ENCODE assay signal across 20 cellular contexts in genomic region chr1:32885691-32886011, GRCh38. TPM values are rescaled to one million over a fixed set of nuclear protein-coding genes. Genes with fewer than 3 reads are reported as not detected.
DNase-seq lines count a peak whose midpoint lies in the region; ATAC-seq and TF ChIP-seq lines count a peak whose summit lies in the region.
"Had no signal": no experiment of that assay in that cellular context is flagged by ENCODE, and none has a peak within 500 bp of the region (broad histone marks: within the 10 kb centered on the region; RNA-seq: fewer than 3 reads in every experiment).

No MANE protein-coding gene starts in this region.

- POLR2A ChIA-PET in Caco-2 (lab: Charles Lee) = interaction anchor here (0.7 kb wide), 1 partner anchor 107 kb away, joined by 4 read pairs; no protein-coding TSS in a partner anchor

- ATAC-seq in central memory CD8-positive, alpha-beta T cell (replicated peaks; ENCODE audit: extremely low read depth, poor library complexity, severe bottlenecking) = no peak
- ATAC-seq in HG02884 (IDR thresholded peaks at IDR 0.05; ENCODE audit: unreplicated experiment) (no peak), HG02798 (IDR thresholded peaks at IDR 0.05; ENCODE audit: poor library complexity, unreplicated experiment) (no peak), left colon (no peak)

- no peak overlapping the region for H3K27ac Mint-ChIP-seq in Caco-2 (ENCODE audit: unreplicated experiment)
- H3K27ac Mint-ChIP-seq in central memory CD8-positive, alpha-beta T cell (ENCODE audit: low read depth) = no peak overlapping the region
- H3K27ac Mint-ChIP-seq in nephron = no peak overlapping the region
- H3K27ac Mint-ChIP-seq: activated CD8-positive, alpha-beta T cell treated with anti-CD3 and anti-CD28 coated beads for 36 hours had no signal

- peaks cover 4% of the 10 kb centered on the region for H3K36me3 Mint-ChIP-seq in Caco-2 (ENCODE audit: insufficient read depth, unreplicated experiment)
- peaks cover 5% of the 10 kb centered on the region for H3K36me3 Mint-ChIP-seq in central memory CD8-positive, alpha-beta T cell (ENCODE audit: insufficient read depth)
- no peaks in the 10 kb centered on the region for H3K36me3 Mint-ChIP-seq in nephron (ENCODE audit: low read depth)

- no peaks in the 10 kb centered on the region for H3K9me3 ChIP-seq in Caco-2
- H3K9me3 ChIP-seq: suprapubic skin, vagina had no signal

- peak overlapping the region; percentile 48 for H3K4me3 Mint-ChIP-seq in Caco-2 (ENCODE audit: unreplicated experiment)
- peak overlapping the region; percentile 49 for H3K4me3 Mint-ChIP-seq in central memory CD8-positive, alpha-beta T cell
- peak overlapping the region; percentile 37 to 74 (median 50) for H3K4me3 Mint-ChIP-seq in nephron
- H3K4me3 Mint-ChIP-seq: activated CD8-positive, alpha-beta T cell treated with anti-CD3 and anti-CD28 coated beads for 36 hours had no signal

- no TSS peak for BruUV-seq in Caco-2 (replicated peaks; lab: Mats Ljungman, UMichigan)

- TF ChIP-seq CTCF in Caco-2 (IDR thresholded peaks at IDR 0.05; ENCODE audit: insufficient read depth in 1 of 2, low read depth in 1 of 2, low read length in 1 of 2, severe bottlenecking in 1 of 2, unreplicated experiment in 1 of 2) = no peak
- no peak for TF ChIP-seq CTCF in nephron (IDR thresholded peaks at IDR 0.05; ENCODE audit: unreplicated experiment in 3 of 3)

- DNase-seq in Caco-2 = no peak
- peak; percentile 89 for DNase-seq in NCI-H1694 (lab: John Stamatoyannopoulos, UW)
- no peak for DNase-seq in central memory CD8-positive, alpha-beta T cell (ENCODE audit: low spot score in 2 of 2)
- no peak for DNase-seq in GF-D8 (lab: John Stamatoyannopoulos, UW)
- DNase-seq in left colon = no peak
- DNase-seq: activated CD8-positive, alpha-beta T cell treated with anti-CD3 and anti-CD28 coated beads for 36 hours; activated naive CD4-positive, alpha-beta T cell treated with anti-CD3 and anti-CD28 coated beads, Interleukin-2, amount 50 U/mL, for 16 hours; activated T-cell treated with anti-CD3 and anti-CD28 coated beads, Interleukin-2, amount 50 U/mL, for 1 hour; KG1; left cardiac atrium; NCI-H226; stimulated activated CD4-positive, alpha-beta T cell treated with anti-CD3 and anti-CD28 coated beads, Interleukin-12 subunit alpha, Interleukin-12 subunit beta, amount 100 ng/mL, for 4 hours had no signal

- CTCF ChIA-PET in Caco-2 (lab: Charles Lee) = interaction anchor here (0.6 kb wide), 1 partner anchor 505 kb away, joined by 7 read pairs; no protein-coding TSS in a partner anchor

- no peaks in the 10 kb centered on the region for H3K27me3 ChIP-seq in Caco-2 (replicated peaks; ENCODE audit: control insufficient read depth, insufficient read depth, low read length)

- H3K4me1 ChIP-seq in Caco-2 = no peaks in the 10 kb centered on the region

- H3K9me3 Mint-ChIP-seq in Caco-2 (ENCODE audit: unreplicated experiment) = no peaks in the 10 kb centered on the region
- H3K9me3 Mint-ChIP-seq in central memory CD8-positive, alpha-beta T cell = no peaks in the 10 kb centered on the region
- H3K9me3 Mint-ChIP-seq in nephron = no peaks in the 10 kb centered on the region
- H3K9me3 Mint-ChIP-seq: activated CD8-positive, alpha-beta T cell treated with anti-CD3 and anti-CD28 coated beads for 36 hours had no signal

- H3K27me3 Mint-ChIP-seq in Caco-2 (ENCODE audit: insufficient read depth, unreplicated experiment) = peaks cover 3% of the 10 kb centered on the region
- peaks cover 84% of the 10 kb centered on the region for H3K27me3 Mint-ChIP-seq in central memory CD8-positive, alpha-beta T cell
- peaks cover 65% of the 10 kb centered on the region for H3K27me3 Mint-ChIP-seq in nephron (ENCODE audit: low read depth)

- no peaks in the 10 kb centered on the region for H3K36me3 ChIP-seq in Caco-2 (ENCODE audit: control insufficient read depth, insufficient read depth, low read length)
- H3K36me3 ChIP-seq: suprapubic skin, vagina had no signal

- intact Hi-C loops in Caco-2 (cut with micrococcal nuclease; ENCODE audit: unreplicated experiment) (no loop called here), left colon (cut with DNase I, micrococcal nuclease) (no loop called here)

- no peak overlapping the region for H3K4me3 ChIP-seq in Caco-2 (ENCODE audit: low read depth, low read length)
- H3K4me3 ChIP-seq: GM12878, vagina had no signal

- H3K4me1 Mint-ChIP-seq in Caco-2 (ENCODE audit: low read depth, unreplicated experiment) (no peaks in the 10 kb centered on the region), nephron (peaks cover 11% of the 10 kb centered on the region)
- peaks cover 13% of the 10 kb centered on the region for H3K4me1 Mint-ChIP-seq in central memory CD8-positive, alpha-beta T cell

RNA-seq across cellular contexts. Expression of gene HPCA, which starts 0.6 kb away (rescaled TPM):
- total RNA-seq in Caco-2 (2022) = 0.53 TPM in 1 of 2 replicates, not detected in the other
- total RNA-seq in left colon = 1 to 10 TPM; 1.5 to 1.9 TPM
- total RNA-seq: astrocyte, GM12878, left cardiac atrium, suprapubic skin, vagina had no signal

RNA-seq across cellular contexts. Expression of gene FNDC5, which starts 14.9 kb away (rescaled TPM):
- total RNA-seq in Caco-2 (2022) (0.67 and 1.1 TPM in 2 replicates), left colon (under 1 TPM; 0.22 to 0.85 TPM)
- total RNA-seq: activated CD8-positive, alpha-beta T cell treated with anti-CD3 and anti-CD28 coated beads for 36 hours; GM12878; T-helper 2 cell treated with Interferon-gamma antibody and Interleukin-4, amounts not matched to agents 100 ng/mL and 5 ng/mL, for 36 hours had no signal

RNA-seq across cellular contexts. Expression of gene TMEM54, which starts 15.5 kb away (rescaled TPM):
- total RNA-seq in Caco-2 (2022) (48.1 and 50.1 TPM in 2 replicates), left colon (100 to 1,000 TPM; 739 to 855 TPM)
- total RNA-seq: T-helper 2 cell treated with Interferon-gamma antibody and Interleukin-4, amounts not matched to agents 100 ng/mL and 5 ng/mL, for 36 hours had no signal

Comparison
In these comparisons a context has a peak if more than half of its experiments do, and no peak if none do; other contexts are left out.
1. RNA of gene TMEM54, which starts 15.5 kb away (total RNA-seq): 739 to 855 TPM in left colon; 48.1 to 50.1 TPM in Caco-2; every median in the first group is over 10 times any median in the second.
2. Peak in every context shown above with its lines, with median percentiles within 50 percentile points of each other: H3K4me3 Mint-ChIP-seq.